Comparison of ENCODE assay signal across 1 cellular context in the genomic region with DNA sequence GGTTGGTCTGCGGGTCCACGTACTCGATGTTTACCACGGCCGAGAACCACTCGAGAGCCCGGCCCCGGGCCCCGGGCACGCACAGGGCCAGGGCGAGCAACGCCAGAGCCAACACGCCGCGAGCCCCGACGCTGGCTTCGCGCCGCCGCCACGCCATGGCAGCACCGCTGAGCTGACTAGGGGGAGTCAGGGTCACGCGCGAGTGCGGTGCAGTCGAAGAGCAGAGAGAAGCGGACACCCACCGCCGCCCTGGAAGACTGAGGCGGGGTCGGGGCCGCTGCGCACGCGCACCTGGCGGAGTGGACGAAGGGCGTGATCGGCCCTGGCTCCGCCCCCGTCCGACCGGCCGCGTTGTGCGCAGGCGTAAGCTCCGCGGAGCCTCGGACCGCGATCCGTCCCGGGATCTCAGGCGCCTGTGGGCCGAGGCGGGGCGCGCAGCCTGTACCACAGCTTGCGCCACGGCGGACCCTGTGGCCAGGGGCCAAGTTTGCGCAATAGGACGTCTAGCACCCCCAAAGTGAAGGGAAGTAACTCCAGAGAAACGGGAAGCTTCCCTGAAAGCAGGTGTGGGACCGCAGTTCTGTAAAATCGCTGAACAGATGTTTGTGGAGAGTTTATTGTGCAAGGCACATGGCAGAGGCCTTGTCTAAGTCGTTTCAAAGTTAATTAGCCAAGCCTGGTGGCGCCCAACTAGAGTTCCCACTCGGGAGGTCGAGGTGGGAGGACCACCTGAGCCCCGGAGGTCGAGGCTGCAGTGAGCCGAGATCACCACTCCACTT.
TF ChIP-seq lines count a peak whose summit lies in the region.

A gene with protein sequence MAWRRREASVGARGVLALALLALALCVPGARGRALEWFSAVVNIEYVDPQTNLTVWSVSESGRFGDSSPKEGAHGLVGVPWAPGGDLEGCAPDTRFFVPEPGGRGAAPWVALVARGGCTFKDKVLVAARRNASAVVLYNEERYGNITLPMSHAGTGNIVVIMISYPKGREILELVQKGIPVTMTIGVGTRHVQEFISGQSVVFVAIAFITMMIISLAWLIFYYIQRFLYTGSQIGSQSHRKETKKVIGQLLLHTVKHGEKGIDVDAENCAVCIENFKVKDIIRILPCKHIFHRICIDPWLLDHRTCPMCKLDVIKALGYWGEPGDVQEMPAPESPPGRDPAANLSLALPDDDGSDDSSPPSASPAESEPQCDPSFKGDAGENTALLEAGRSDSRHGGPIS (minus strand): TSS at position 270 of the 779 bp plus-strand sequence. CDS start 113 bp downstream, at position 157.

TF ChIP-seq in K562, 482 proteins besides CTCF, POLR2A, EP300 and RAD21 (continued from another document and continues in another):
- TF ChIP-seq ETS1 (conservative IDR thresholded peaks at IDR 0.05; ENCODE audit: control insufficient read depth, low read depth, low read length) (no peak), GTF2E2 (tag; IDR thresholded peaks at IDR 0.05) (0 out of 2 replicates have a peak, but pooled peaks have one; percentile 57), FOXO4 (CRISPR knock-in tag; IDR thresholded peaks at IDR 0.05) (no peak), FOSL1 (tag; conservative IDR thresholded peaks at IDR 0.05) (0 out of 2 replicates have a peak, but pooled peaks have one; percentile 17), HMG20B (CRISPR knock-in tag; IDR thresholded peaks at IDR 0.05) (no peak), TCF15 (CRISPR knock-in tag; IDR thresholded peaks at IDR 0.05) (no peak), XRCC5 (IDR thresholded peaks at IDR 0.05; ENCODE audit: low read depth, low read length) (peak; percentile 80; the same call in 1 of the 2 replicates), KLF16 (IDR thresholded peaks at IDR 0.05) (peak; percentile 6; the same call in 1 of the 2 replicates), EGR1 (conservative IDR thresholded peaks at IDR 0.05) (peak; percentile 47), TBL1XR1 (IDR thresholded peaks at IDR 0.05; ENCODE audit: low read length in 2 of 2) (no peak; a peak in 1 of 4 replicates), MIER1 (IDR thresholded peaks at IDR 0.05; ENCODE audit: low read depth) (0 out of 2 replicates have a peak, but pooled peaks have one; percentile 55), HEY1 (CRISPR knock-in tag; IDR thresholded peaks at IDR 0.05; ENCODE audit: borderline replicate concordance) (no peak), NONO (IDR thresholded peaks at IDR 0.05; ENCODE audit: low read depth in 2 of 2, low read length in 1 of 2) (peak in 1 of 2 experiments; percentile 50; a peak in 1 of 4 replicates), SMC3 (conservative IDR thresholded peaks at IDR 0.05; ENCODE audit: insufficient read depth, low read depth, low read length) (no peak), ZNF449 (CRISPR knock-in tag; IDR thresholded peaks at IDR 0.05) (0 out of 2 replicates have a peak, but pooled peaks have one; percentile 31), MYC (IDR thresholded peaks at IDR 0.05; ENCODE audit: low read depth, low read length) (peak; percentile 90), MYC (CRISPR knock-in tag; IDR thresholded peaks at IDR 0.05; ENCODE audit: borderline replicate concordance, low read depth) (no peak), ZNF584 (CRISPR knock-in tag; IDR thresholded peaks at IDR 0.05; ENCODE audit: low read depth) (0 out of 2 replicates have a peak, but pooled peaks have one; percentile 43), CEBPG (CRISPR knock-in tag; IDR thresholded peaks at IDR 0.05) (peak; percentile 98), CEBPG (tag; conservative IDR thresholded peaks at IDR 0.05 in 1 of 2, IDR thresholded peaks at IDR 0.05 in 1 of 2) (peak; percentile 92 to 97), HDAC6 (IDR thresholded peaks at IDR 0.05; ENCODE audit: low read depth, low read length) (no peak), CCAR2 (IDR thresholded peaks at IDR 0.05; ENCODE audit: low read depth, low read length) (no peak), KAT2B (IDR thresholded peaks at IDR 0.05; ENCODE audit: low read depth, low read length) (no peak), JUN (IDR thresholded peaks at IDR 0.05; ENCODE audit: borderline replicate concordance, low read depth, low read length) (0 out of 2 replicates have a peak, but pooled peaks have one; percentile 9), JUN (CRISPR knock-in tag; IDR thresholded peaks at IDR 0.05; ENCODE audit: borderline replicate concordance) (peak; percentile 77; the same call in 1 of the 2 replicates), NR2F6 (CRISPR knock-in tag; IDR thresholded peaks at IDR 0.05) (no peak), YBX1 (IDR thresholded peaks at IDR 0.05) (no peak), RFX1 (IDR thresholded peaks at IDR 0.05) (no peak), LEF1 (IDR thresholded peaks at IDR 0.05) (no peak), POLR2B (IDR thresholded peaks at IDR 0.05; ENCODE audit: low read depth, partially characterized antibody) (peak; percentile 89), HOMEZ (CRISPR knock-in tag; IDR thresholded peaks at IDR 0.05) (no peak), STAT5B (CRISPR knock-in tag; IDR thresholded peaks at IDR 0.05) (no peak), RCOR1 (IDR thresholded peaks at IDR 0.05; ENCODE audit: borderline replicate concordance in 1 of 2, low read depth in 2 of 2, low read length in 2 of 2) (peak in 1 of 2 experiments; percentile 57; a peak in 1 of 4 replicates), PHTF2 (CRISPR knock-in tag; IDR thresholded peaks at IDR 0.05) (no peak), STAG1 (CRISPR knock-in tag; IDR thresholded peaks at IDR 0.05; ENCODE audit: borderline replicate concordance) (no peak), STAT5A (IDR thresholded peaks at IDR 0.05; ENCODE audit: borderline replicate concordance, low read length) (no peak), POLR2G (IDR thresholded peaks at IDR 0.05; ENCODE audit: low read depth, low read length) (peak; percentile 90), ZKSCAN1 (IDR thresholded peaks at IDR 0.05; ENCODE audit: low read depth, low read length) (no peak)
- TF ChIP-seq, protein P1, sequence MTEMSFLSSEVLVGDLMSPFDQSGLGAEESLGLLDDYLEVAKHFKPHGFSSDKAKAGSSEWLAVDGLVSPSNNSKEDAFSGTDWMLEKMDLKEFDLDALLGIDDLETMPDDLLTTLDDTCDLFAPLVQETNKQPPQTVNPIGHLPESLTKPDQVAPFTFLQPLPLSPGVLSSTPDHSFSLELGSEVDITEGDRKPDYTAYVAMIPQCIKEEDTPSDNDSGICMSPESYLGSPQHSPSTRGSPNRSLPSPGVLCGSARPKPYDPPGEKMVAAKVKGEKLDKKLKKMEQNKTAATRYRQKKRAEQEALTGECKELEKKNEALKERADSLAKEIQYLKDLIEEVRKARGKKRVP (CRISPR knock-in tag; IDR thresholded peaks at IDR 0.05), result 0 out of 2 replicates have a peak, but pooled peaks have one; percentile 11
- TF ChIP-seq, protein P2, sequence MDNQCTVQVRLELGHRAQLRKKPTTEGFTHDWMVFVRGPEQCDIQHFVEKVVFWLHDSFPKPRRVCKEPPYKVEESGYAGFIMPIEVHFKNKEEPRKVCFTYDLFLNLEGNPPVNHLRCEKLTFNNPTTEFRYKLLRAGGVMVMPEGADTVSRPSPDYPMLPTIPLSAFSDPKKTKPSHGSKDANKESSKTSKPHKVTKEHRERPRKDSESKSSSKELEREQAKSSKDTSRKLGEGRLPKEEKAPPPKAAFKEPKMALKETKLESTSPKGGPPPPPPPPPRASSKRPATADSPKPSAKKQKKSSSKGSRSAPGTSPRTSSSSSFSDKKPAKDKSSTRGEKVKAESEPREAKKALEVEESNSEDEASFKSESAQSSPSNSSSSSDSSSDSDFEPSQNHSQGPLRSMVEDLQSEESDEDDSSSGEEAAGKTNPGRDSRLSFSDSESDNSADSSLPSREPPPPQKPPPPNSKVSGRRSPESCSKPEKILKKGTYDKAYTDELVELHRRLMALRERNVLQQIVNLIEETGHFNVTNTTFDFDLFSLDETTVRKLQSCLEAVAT (IDR thresholded peaks at IDR 0.05), result peak in 1 of 2 experiments; percentile 11; a peak in 1 of 4 replicates
- TF ChIP-seq, protein P3, sequence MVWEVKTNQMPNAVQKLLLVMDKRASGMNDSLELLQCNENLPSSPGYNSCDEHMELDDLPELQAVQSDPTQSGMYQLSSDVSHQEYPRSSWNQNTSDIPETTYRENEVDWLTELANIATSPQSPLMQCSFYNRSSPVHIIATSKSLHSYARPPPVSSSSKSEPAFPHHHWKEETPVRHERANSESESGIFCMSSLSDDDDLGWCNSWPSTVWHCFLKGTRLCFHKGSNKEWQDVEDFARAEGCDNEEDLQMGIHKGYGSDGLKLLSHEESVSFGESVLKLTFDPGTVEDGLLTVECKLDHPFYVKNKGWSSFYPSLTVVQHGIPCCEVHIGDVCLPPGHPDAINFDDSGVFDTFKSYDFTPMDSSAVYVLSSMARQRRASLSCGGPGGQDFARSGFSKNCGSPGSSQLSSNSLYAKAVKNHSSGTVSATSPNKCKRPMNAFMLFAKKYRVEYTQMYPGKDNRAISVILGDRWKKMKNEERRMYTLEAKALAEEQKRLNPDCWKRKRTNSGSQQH (CRISPR knock-in tag; IDR thresholded peaks at IDR 0.05), result 0 out of 2 replicates have a peak, but pooled peaks have one; percentile 9
- TF ChIP-seq, protein P4, sequence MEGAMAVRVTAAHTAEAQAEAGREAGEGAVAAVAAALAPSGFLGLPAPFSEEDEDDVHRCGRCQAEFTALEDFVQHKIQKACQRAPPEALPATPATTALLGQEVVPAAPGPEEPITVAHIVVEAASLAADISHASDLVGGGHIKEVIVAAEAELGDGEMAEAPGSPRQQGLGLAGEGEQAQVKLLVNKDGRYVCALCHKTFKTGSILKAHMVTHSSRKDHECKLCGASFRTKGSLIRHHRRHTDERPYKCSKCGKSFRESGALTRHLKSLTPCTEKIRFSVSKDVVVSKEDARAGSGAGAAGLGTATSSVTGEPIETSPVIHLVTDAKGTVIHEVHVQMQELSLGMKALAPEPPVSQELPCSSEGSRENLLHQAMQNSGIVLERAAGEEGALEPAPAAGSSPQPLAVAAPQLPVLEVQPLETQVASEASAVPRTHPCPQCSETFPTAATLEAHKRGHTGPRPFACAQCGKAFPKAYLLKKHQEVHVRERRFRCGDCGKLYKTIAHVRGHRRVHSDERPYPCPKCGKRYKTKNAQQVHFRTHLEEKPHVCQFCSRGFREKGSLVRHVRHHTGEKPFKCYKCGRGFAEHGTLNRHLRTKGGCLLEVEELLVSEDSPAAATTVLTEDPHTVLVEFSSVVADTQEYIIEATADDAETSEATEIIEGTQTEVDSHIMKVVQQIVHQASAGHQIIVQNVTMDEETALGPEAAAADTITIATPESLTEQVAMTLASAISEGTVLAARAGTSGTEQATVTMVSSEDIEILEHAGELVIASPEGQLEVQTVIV (CRISPR knock-in tag; IDR thresholded peaks at IDR 0.05; ENCODE audit: borderline replicate concordance), result no peak
